ENCODE assay signal across 10 cellular contexts in genomic region chr12:93415723-93416464, GRCh38. TPM values are rescaled to one million over a fixed set of nuclear protein-coding genes. Genes with fewer than 3 reads are reported as not detected.
DNase-seq lines count a peak whose midpoint lies in the region; ATAC-seq and TF ChIP-seq lines count a peak whose summit lies in the region.
"Had no signal": no experiment of that assay in that cellular context is flagged by ENCODE, and none has a peak within 500 bp of the region (broad histone marks: within the 10 kb centered on the region; RNA-seq: fewer than 3 reads in every experiment).

No MANE protein-coding gene starts in this region.

- no peak for TF ChIP-seq CTCF in endothelial cell (IDR thresholded peaks at IDR 0.05; ENCODE audit: unreplicated experiment)

- DNase-seq in M059J (ENCODE audit: low read depth) (peak; percentile 72), endothelial cell (ENCODE audit: low spot score) (no peak), NOMO-1 treated with dmso at 0.1 percent for 144 hours (lab: John Stamatoyannopoulos, UW; ENCODE audit: unreplicated experiment) (no peak)
- DNase-seq in stimulated activated CD8-positive, alpha-beta memory T cell treated with anti-CD3 and anti-CD28 coated beads, Interleukin-4, amount 100 ng/mL, for 48 hours = no peak
- DNase-seq: activated CD8-positive, alpha-beta memory T cell treated with anti-CD3 and anti-CD28 coated beads, Interleukin-2, amount 50 U/mL, for 48 hours; NCI-H82 had no signal

- no peaks in the 10 kb centered on the region for H3K9me3 Mint-ChIP-seq in endothelial cell (ENCODE audit: unreplicated experiment)

- no peaks in the 10 kb centered on the region for H3K36me3 ChIP-seq in skeletal muscle satellite cell (ENCODE audit: insufficient read depth, low read length)

- peaks cover 55% of the 10 kb centered on the region for H3K4me1 Mint-ChIP-seq in endothelial cell (ENCODE audit: unreplicated experiment)

- peaks cover 11% of the 10 kb centered on the region for H3K36me3 Mint-ChIP-seq in endothelial cell (ENCODE audit: low read depth, unreplicated experiment)

- H3K4me3 Mint-ChIP-seq in endothelial cell (ENCODE audit: unreplicated experiment) = no peak overlapping the region

- H3K4me2 ChIP-seq in skeletal muscle satellite cell (ENCODE audit: low read length) = peak overlapping the region; percentile 48

- H3K4me1 ChIP-seq in skeletal muscle satellite cell (ENCODE audit: control insufficient read depth, insufficient read depth, low read length) = peaks cover 21% of the 10 kb centered on the region

- H3K9ac ChIP-seq in skeletal muscle satellite cell (ENCODE audit: low read depth, low read length) = peak overlapping the region; percentile 38

- no peaks in the 10 kb centered on the region for H3K9me3 ChIP-seq in skeletal muscle satellite cell (replicated peaks; ENCODE audit: low read length)

- ATAC-seq in GM18858 (IDR thresholded peaks at IDR 0.05; ENCODE audit: unreplicated experiment) (peak; percentile 53), HG03571 (IDR thresholded peaks at IDR 0.05; ENCODE audit: unreplicated experiment) (no peak), HG03280 (IDR thresholded peaks at IDR 0.05; ENCODE audit: unreplicated experiment) (no peak)

- peaks cover 3% of the 10 kb centered on the region for H3K27me3 Mint-ChIP-seq in endothelial cell (ENCODE audit: unreplicated experiment)

- H3K27me3 ChIP-seq in skeletal muscle satellite cell (ENCODE audit: control insufficient read depth, insufficient read depth, low read length) = no peaks in the 10 kb centered on the region

- peak overlapping the region; percentile 4 for H3K27ac Mint-ChIP-seq in endothelial cell (ENCODE audit: unreplicated experiment)

- H3K4me3 ChIP-seq in skeletal muscle satellite cell (ENCODE audit: low read length) = peak overlapping the region; percentile 38

RNA-seq across cellular contexts. Expression of gene UBE2N, which starts 25.9 kb away (rescaled TPM):
- total RNA-seq in M059J (2014; rRNA removed; shearing (Covaris generic)) = 111 and 145 TPM in 2 replicates
- total RNA-seq in endothelial cell (ENCODE audit: unreplicated experiment) = 150 TPM
- 76.8 and 89.8 TPM in 2 replicates for total RNA-seq in skeletal muscle satellite cell (2012; rRNA removed)

RNA-seq across cellular contexts. Expression of gene NUDT4, which starts 38.2 kb away (rescaled TPM):
- total RNA-seq in M059J (2014; rRNA removed; shearing (Covaris generic)) = 48.4 and 48.5 TPM in 2 replicates
- total RNA-seq in endothelial cell (ENCODE audit: unreplicated experiment) = 91.7 TPM
- 40.2 and 47.9 TPM in 2 replicates for total RNA-seq in skeletal muscle satellite cell (2012; rRNA removed)

RNA-seq across cellular contexts. Expression of gene MRPL42, which starts 51.4 kb away (rescaled TPM):
- total RNA-seq in M059J (2014; rRNA removed; shearing (Covaris generic)) = 101 and 132 TPM in 2 replicates
- 34.6 TPM for total RNA-seq in endothelial cell (ENCODE audit: unreplicated experiment)
- 69.2 and 81.7 TPM in 2 replicates for total RNA-seq in skeletal muscle satellite cell (2012; rRNA removed)
